ENCODE assay signal across 17 cellular contexts in genomic region chr6:134665029-134665723, GRCh38.
DNase-seq lines count a peak whose midpoint lies in the region; ATAC-seq and TF ChIP-seq lines count a peak whose summit lies in the region.
"Had no signal": no experiment of that assay in that cellular context is flagged by ENCODE, and none has a peak within 500 bp of the region (broad histone marks: within the 10 kb centered on the region; RNA-seq: fewer than 3 reads in every experiment).

No MANE protein-coding gene starts in this region.

- H3K4me3 Mint-ChIP-seq in MCF 10A (ENCODE audit: unreplicated experiment): no peak overlapping the region
- no peak overlapping the region for H3K4me3 Mint-ChIP-seq in osteocyte (ENCODE audit: unreplicated experiment)
- no peak overlapping the region for H3K4me3 Mint-ChIP-seq in nephron progenitor cell
- H3K4me3 Mint-ChIP-seq: CD14-positive monocyte; CD8-positive, alpha-beta T cell; GM23338 had no signal

- H3K27ac ChIP-seq in mammary epithelial cell (ENCODE audit: insufficient read depth, low read depth, low read length): no peak overlapping the region
- H3K27ac ChIP-seq in transverse colon: no peak overlapping the region
- H3K27ac ChIP-seq: 22Rv1, BLaER1 had no signal

- H3K9me3 Mint-ChIP-seq in MCF 10A (ENCODE audit: unreplicated experiment) (no peaks in the 10 kb centered on the region), osteocyte (ENCODE audit: unreplicated experiment) (no peaks in the 10 kb centered on the region), nephron progenitor cell (peaks cover 3% of the 10 kb centered on the region)
- H3K9me3 Mint-ChIP-seq: CD8-positive, alpha-beta T cell; GM23338 had no signal

- BruUV-seq in mammary epithelial cell (replicated peaks; lab: Mats Ljungman, UMichigan) (no TSS peak), MCF 10A (replicated peaks; lab: Mats Ljungman, UMichigan) (no TSS peak)

- H3K27me3 ChIP-seq in mammary epithelial cell (ENCODE audit: insufficient read depth, low read length) (no peaks in the 10 kb centered on the region), transverse colon (no peaks in the 10 kb centered on the region)
- H3K27me3 ChIP-seq: BLaER1 had no signal

- H3K9ac ChIP-seq in mammary epithelial cell (ENCODE audit: insufficient read depth, low read length): no peak overlapping the region
- H3K9ac ChIP-seq: BLaER1 had no signal

- POLR2A ChIA-PET in MCF 10A (lab: Yijun Ruan, JAX): interaction anchor here (1.2 to 1.4 kb wide), 2 partner anchors 9 to 19 kb away, joined by 3 read pairs; no protein-coding TSS in a partner anchor

- ATAC-seq in HG03520 (IDR thresholded peaks at IDR 0.05; ENCODE audit: unreplicated experiment): no peak
- ATAC-seq: CD8-positive, alpha-beta T cell; GM23338 had no signal

- H2AFZ ChIP-seq in mammary epithelial cell (ENCODE audit: low read depth, low read length): peak overlapping the region; percentile 12

- H3K4me1 Mint-ChIP-seq in MCF 10A (ENCODE audit: insufficient read depth, unreplicated experiment): no peaks in the 10 kb centered on the region
- H3K4me1 Mint-ChIP-seq in osteocyte (ENCODE audit: unreplicated experiment): peaks cover 78% of the 10 kb centered on the region
- H3K4me1 Mint-ChIP-seq in nephron progenitor cell: peaks cover 31% of the 10 kb centered on the region

- no peaks in the 10 kb centered on the region for H4K20me1 ChIP-seq in mammary epithelial cell (ENCODE audit: insufficient read depth, low read length)
- H4K20me1 ChIP-seq: BLaER1 had no signal

- in situ Hi-C loops in mammary epithelial cell (cut with MboI; ENCODE audit: low sequenced_read_pairs in 2 of 2): no loop called here
- in situ Hi-C loops in transverse colon (cut with MboI; ENCODE audit: low pct_ligation_motif_present in 1 of 4, low pct_unique_long_range_greater_than_20kb in 1 of 4, low sequenced_read_pairs in 3 of 4): no loop called here

- H3K4me3 ChIP-seq in mammary epithelial cell (replicated peaks in 1 of 3; ENCODE audit: insufficient read depth in 1 of 3, low read depth in 2 of 3, low read length in 3 of 3) (no peak overlapping the region), transverse colon (no peak overlapping the region)
- H3K4me3 ChIP-seq: BLaER1, GM23338 had no signal

- CTCF ChIA-PET in mammary epithelial cell (lab: Charles Lee; ENCODE audit: low non-redundant PET) (no interaction called here), MCF 10A (lab: Yijun Ruan, JAX) (no interaction called here)

- no peaks in the 10 kb centered on the region for H3K36me3 Mint-ChIP-seq in MCF 10A (ENCODE audit: insufficient read depth, unreplicated experiment)
- no peaks in the 10 kb centered on the region for H3K36me3 Mint-ChIP-seq in osteocyte (ENCODE audit: unreplicated experiment)
- no peaks in the 10 kb centered on the region for H3K36me3 Mint-ChIP-seq in nephron progenitor cell (ENCODE audit: low read depth)
- H3K36me3 Mint-ChIP-seq: CD14-positive monocyte; CD8-positive, alpha-beta T cell had no signal

- intact Hi-C loops in mammary epithelial cell (cut with micrococcal nuclease) (no loop called here), MCF 10A (cut with micrococcal nuclease) (no loop called here), transverse colon (cut with DNase I; ENCODE audit: low total_unique reads) (no loop called here)

- no peak for TF ChIP-seq EP300 in transverse colon (IDR thresholded peaks at IDR 0.05; ENCODE audit: low read depth)

- H3K36me3 ChIP-seq in mammary epithelial cell (ENCODE audit: insufficient read depth, low read length) (no peaks in the 10 kb centered on the region), transverse colon (no peaks in the 10 kb centered on the region)
- H3K36me3 ChIP-seq: BLaER1 had no signal

- H3K27ac Mint-ChIP-seq in MCF 10A (ENCODE audit: low read depth, unreplicated experiment): no peak overlapping the region
- peak overlapping the region; percentile 95 for H3K27ac Mint-ChIP-seq in osteocyte (ENCODE audit: unreplicated experiment)
- H3K27ac Mint-ChIP-seq in nephron progenitor cell: no peak overlapping the region
- H3K27ac Mint-ChIP-seq: CD8-positive, alpha-beta T cell; GM23338 had no signal

- H3K9me3 ChIP-seq in mammary epithelial cell (replicated peaks; ENCODE audit: insufficient read depth, low read length): no peaks in the 10 kb centered on the region
- H3K9me3 ChIP-seq in transverse colon: no peaks in the 10 kb centered on the region
- H3K9me3 ChIP-seq: BLaER1 had no signal

- H3K27me3 Mint-ChIP-seq in MCF 10A (ENCODE audit: insufficient read depth, unreplicated experiment): no peaks in the 10 kb centered on the region
- no peaks in the 10 kb centered on the region for H3K27me3 Mint-ChIP-seq in osteocyte (ENCODE audit: unreplicated experiment)
- H3K27me3 Mint-ChIP-seq in nephron progenitor cell (ENCODE audit: low read depth, poor library complexity): peaks cover 6% of the 10 kb centered on the region

- no peak for TF ChIP-seq CTCF in mammary epithelial cell (conservative IDR thresholded peaks at IDR 0.05 in 1 of 2, IDR thresholded peaks at IDR 0.05 in 1 of 2; ENCODE audit: extremely low read depth in 1 of 2, insufficient read depth in 1 of 2, low read depth in 1 of 2, low read length in 2 of 2)
- TF ChIP-seq CTCF in MCF 10A (IDR thresholded peaks at IDR 0.05; ENCODE audit: unreplicated experiment): no peak
- no peak for TF ChIP-seq CTCF in osteocyte (IDR thresholded peaks at IDR 0.05)
- no peak for TF ChIP-seq CTCF in transverse colon (IDR thresholded peaks at IDR 0.05)
- no peak for TF ChIP-seq CTCF in nephron progenitor cell (IDR thresholded peaks at IDR 0.05)

- dilution Hi-C loops in mammary epithelial cell (cut with HindIII; ENCODE audit: low sequenced_read_pairs): no loop called here

- TF ChIP-seq POLR2A in transverse colon (IDR thresholded peaks at IDR 0.05): no peak

- no peaks in the 10 kb centered on the region for H3K4me1 ChIP-seq in mammary epithelial cell (ENCODE audit: insufficient read depth, low read length)
- peaks cover 0 to 4% (median 0%) of the 10 kb centered on the region in 4 donors for H3K4me1 ChIP-seq in transverse colon

- no peak overlapping the region for H3K4me2 ChIP-seq in mammary epithelial cell (ENCODE audit: insufficient read depth, low read depth, low read length)
- H3K4me2 ChIP-seq: BLaER1, GM23338 had no signal

- no peaks in the 10 kb centered on the region for H3K79me2 ChIP-seq in mammary epithelial cell (ENCODE audit: insufficient read depth, low read length)

- no peak for DNase-seq in mammary epithelial cell
- no peak for DNase-seq in MCF 10A (ENCODE audit: unreplicated experiment)
- peak; percentile 22 for DNase-seq in kidney tubule cell (ENCODE audit: low spot score)
- DNase-seq in osteocyte (ENCODE audit: extremely low spot score, unreplicated experiment): no peak
- DNase-seq in transverse colon: peak; percentile 29
- DNase-seq in nephron progenitor cell: no peak
- no peak for DNase-seq in NCI-H187 (lab: John Stamatoyannopoulos, UW)
- DNase-seq: Calu3; CD8-positive, alpha-beta T cell; DMS79 treated with DMSO at 0.1 percent for 48 hours; GF-D8; HCEC 1CT had no signal

- WGBS in mammary epithelial cell (ENCODE audit: low coverage, missing lambda C conversion rate): 91% methylated on average over 8 of the region's 10 CpGs
- 62 to 80% methylated on average over 4 to 10 of the region's 10 CpGs for WGBS in transverse colon (ENCODE audit: low coverage in 1 of 2), 2 donors

Comparison
In these comparisons a context has a peak if more than half of its experiments do, and no peak if none do; other contexts are left out.
1. DNase-seq: peak in kidney tubule cell (single experiment) and transverse colon (single experiment); none in mammary epithelial cell (single experiment), MCF 10A (single experiment), osteocyte (single experiment), nephron progenitor cell (single experiment) and NCI-H187 (0 of 2).